ENCODE assay signal across 1 cellular context in the genomic region with DNA sequence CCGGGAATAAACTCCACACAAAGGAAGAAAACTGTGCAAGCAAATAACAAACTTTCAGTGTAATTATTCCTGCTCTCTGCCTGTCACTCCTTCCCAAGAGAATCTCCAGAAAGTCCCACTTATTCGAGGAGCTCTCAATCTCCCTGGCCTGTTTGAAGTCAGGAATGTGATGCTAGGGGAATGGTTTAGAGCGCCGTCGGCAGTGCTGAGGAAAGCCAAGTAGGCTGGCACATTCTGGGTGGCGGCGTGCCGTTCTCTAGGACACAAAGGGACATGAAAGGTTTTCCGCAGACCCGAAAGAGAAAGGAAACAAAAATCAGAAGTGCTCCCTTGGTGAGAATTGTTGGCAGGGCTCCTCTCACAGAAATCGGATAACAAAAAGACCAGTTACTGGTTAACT.
TF ChIP-seq lines count a peak whose summit lies in the region.

No MANE protein-coding gene starts in this region.

TF ChIP-seq in GM23338, 12 proteins besides CTCF, POLR2A, EP300 and RAD21 (continued from another document):
- TF ChIP-seq, protein P1, sequence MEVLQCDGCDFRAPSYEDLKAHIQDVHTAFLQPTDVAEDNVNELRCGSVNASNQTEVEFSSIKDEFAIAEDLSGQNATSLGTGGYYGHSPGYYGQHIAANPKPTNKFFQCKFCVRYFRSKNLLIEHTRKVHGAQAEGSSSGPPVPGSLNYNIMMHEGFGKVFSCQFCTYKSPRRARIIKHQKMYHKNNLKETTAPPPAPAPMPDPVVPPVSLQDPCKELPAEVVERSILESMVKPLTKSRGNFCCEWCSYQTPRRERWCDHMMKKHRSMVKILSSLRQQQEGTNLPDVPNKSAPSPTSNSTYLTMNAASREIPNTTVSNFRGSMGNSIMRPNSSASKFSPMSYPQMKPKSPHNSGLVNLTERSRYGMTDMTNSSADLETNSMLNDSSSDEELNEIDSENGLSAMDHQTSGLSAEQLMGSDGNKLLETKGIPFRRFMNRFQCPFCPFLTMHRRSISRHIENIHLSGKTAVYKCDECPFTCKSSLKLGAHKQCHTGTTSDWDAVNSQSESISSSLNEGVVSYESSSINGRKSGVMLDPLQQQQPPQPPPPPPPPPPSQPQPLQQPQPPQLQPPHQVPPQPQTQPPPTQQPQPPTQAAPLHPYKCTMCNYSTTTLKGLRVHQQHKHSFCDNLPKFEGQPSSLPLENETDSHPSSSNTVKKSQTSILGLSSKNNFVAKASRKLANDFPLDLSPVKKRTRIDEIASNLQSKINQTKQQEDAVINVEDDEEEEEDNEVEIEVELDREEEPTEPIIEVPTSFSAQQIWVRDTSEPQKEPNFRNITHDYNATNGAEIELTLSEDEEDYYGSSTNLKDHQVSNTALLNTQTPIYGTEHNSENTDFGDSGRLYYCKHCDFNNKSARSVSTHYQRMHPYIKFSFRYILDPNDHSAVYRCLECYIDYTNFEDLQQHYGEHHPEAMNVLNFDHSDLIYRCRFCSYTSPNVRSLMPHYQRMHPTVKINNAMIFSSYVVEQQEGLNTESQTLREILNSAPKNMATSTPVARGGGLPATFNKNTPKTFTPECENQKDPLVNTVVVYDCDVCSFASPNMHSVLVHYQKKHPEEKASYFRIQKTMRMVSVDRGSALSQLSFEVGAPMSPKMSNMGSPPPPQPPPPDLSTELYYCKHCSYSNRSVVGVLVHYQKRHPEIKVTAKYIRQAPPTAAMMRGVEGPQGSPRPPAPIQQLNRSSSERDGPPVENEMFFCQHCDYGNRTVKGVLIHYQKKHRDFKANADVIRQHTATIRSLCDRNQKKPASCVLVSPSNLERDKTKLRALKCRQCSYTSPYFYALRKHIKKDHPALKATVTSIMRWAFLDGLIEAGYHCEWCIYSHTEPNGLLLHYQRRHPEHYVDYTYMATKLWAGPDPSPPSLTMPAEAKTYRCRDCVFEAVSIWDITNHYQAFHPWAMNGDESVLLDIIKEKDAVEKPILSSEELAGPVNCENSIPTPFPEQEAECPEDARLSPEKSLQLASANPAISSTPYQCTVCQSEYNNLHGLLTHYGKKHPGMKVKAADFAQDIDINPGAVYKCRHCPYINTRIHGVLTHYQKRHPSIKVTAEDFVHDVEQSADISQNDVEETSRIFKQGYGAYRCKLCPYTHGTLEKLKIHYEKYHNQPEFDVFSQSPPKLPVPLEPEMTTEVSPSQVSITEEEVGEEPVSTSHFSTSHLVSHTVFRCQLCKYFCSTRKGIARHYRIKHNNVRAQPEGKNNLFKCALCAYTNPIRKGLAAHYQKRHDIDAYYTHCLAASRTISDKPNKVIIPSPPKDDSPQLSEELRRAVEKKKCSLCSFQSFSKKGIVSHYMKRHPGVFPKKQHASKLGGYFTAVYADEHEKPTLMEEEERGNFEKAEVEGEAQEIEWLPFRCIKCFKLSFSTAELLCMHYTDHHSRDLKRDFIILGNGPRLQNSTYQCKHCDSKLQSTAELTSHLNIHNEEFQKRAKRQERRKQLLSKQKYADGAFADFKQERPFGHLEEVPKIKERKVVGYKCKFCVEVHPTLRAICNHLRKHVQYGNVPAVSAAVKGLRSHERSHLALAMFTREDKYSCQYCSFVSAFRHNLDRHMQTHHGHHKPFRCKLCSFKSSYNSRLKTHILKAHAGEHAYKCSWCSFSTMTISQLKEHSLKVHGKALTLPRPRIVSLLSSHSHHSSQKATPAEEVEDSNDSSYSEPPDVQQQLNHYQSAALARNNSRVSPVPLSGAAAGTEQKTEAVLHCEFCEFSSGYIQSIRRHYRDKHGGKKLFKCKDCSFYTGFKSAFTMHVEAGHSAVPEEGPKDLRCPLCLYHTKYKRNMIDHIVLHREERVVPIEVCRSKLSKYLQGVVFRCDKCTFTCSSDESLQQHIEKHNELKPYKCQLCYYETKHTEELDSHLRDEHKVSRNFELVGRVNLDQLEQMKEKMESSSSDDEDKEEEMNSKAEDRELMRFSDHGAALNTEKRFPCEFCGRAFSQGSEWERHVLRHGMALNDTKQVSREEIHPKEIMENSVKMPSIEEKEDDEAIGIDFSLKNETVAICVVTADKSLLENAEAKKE (CRISPR knock-in tag; IDR thresholded peaks at IDR 0.05), result no peak
- no peak for TF ChIP-seq ZNF114 (CRISPR knock-in tag; IDR thresholded peaks at IDR 0.05)
- no peak for TF ChIP-seq JUNB (IDR thresholded peaks at IDR 0.05; ENCODE audit: unreplicated experiment)
